ENCODE assay signal across 1 cellular context in genomic region chr18:63198868-63199742, GRCh38.
TF ChIP-seq lines count a peak whose summit lies in the region.

No MANE protein-coding gene starts in this region.

TF ChIP-seq in SK-N-SH treated with all-trans-retinoic acid at 6 μM for 48 hours, 23 proteins besides CTCF, POLR2A, EP300 and RAD21 (continued from another document):
- TF ChIP-seq TSHZ2 (CRISPR knock-in tag; IDR thresholded peaks at IDR 0.05) (no peak), BACH2 (CRISPR knock-in tag; IDR thresholded peaks at IDR 0.05; ENCODE audit: borderline replicate concordance) (no peak), PATZ1 (CRISPR knock-in tag; IDR thresholded peaks at IDR 0.05; ENCODE audit: borderline replicate concordance) (no peak), GLIS3 (CRISPR knock-in tag; IDR thresholded peaks at IDR 0.05) (no peak), ZFP30 (CRISPR knock-in tag; IDR thresholded peaks at IDR 0.05) (no peak), CREB5 (CRISPR knock-in tag; IDR thresholded peaks at IDR 0.05; ENCODE audit: low read depth) (no peak), TCF4 (CRISPR knock-in tag; IDR thresholded peaks at IDR 0.05; ENCODE audit: borderline replicate concordance) (no peak), OSR1 (CRISPR knock-in tag; IDR thresholded peaks at IDR 0.05) (no peak), PPARA (CRISPR knock-in tag; IDR thresholded peaks at IDR 0.05; ENCODE audit: borderline replicate concordance) (no peak)
TF ChIP-seq in SK-N-SH treated with all-trans-retinoic acid at 6 μM for 48 hours: peak in this region for 0.
